ENCODE assay signal across 8 cellular contexts in genomic region chr7:32500922-32501341, GRCh38. TPM values are rescaled to one million over a fixed set of nuclear protein-coding genes. Genes with fewer than 3 reads are reported as not detected.
DNase-seq lines count a peak whose midpoint lies in the region; ATAC-seq and TF ChIP-seq lines count a peak whose summit lies in the region.

No MANE protein-coding gene starts in this region.

- intact Hi-C loops in activated CD8-positive, alpha-beta T cell treated with anti-CD3 and anti-CD28 coated beads for 36 hours (cut with micrococcal nuclease) = no loop called here

- H3K4me1 Mint-ChIP-seq in activated CD8-positive, alpha-beta T cell treated with anti-CD3 and anti-CD28 coated beads for 36 hours (ENCODE audit: low read depth) = peaks cover 62% of the 10 kb centered on the region

- TF ChIP-seq CTCF in activated CD8-positive, alpha-beta T cell treated with anti-CD3 and anti-CD28 coated beads for 36 hours (IDR thresholded peaks at IDR 0.05) = no peak
- TF ChIP-seq CTCF in RWPE1 (conservative IDR thresholded peaks at IDR 0.05; ENCODE audit: low read depth) = no peak

- POLR2A ChIA-PET in activated CD8-positive, alpha-beta T cell treated with anti-CD3 and anti-CD28 coated beads for 36 hours (lab: Charles Lee) = interaction anchor here (1.3 to 1.8 kb wide), 2 partner anchors 11 to 16 kb away, joined by 3 to 7 read pairs; no protein-coding TSS in a partner anchor
- POLR2A ChIA-PET in RWPE1 (lab: Yijun Ruan, JAX; ENCODE audit: low non-redundant PET) = interaction anchor here (1.0 kb wide), 1 partner anchor 11 kb away, joined by 3 read pairs; the partner anchor contains the start of gene LSM5

- peaks cover 6% of the 10 kb centered on the region for H3K9me3 Mint-ChIP-seq in activated CD8-positive, alpha-beta T cell treated with anti-CD3 and anti-CD28 coated beads for 36 hours

- H3K27me3 Mint-ChIP-seq in activated CD8-positive, alpha-beta T cell treated with anti-CD3 and anti-CD28 coated beads for 36 hours = no peaks in the 10 kb centered on the region

- peak; percentile 80 to 83 for DNase-seq in AML-193 (lab: John Stamatoyannopoulos, UW)
- no peak for DNase-seq in activated CD8-positive, alpha-beta T cell treated with anti-CD3 and anti-CD28 coated beads for 36 hours
- peak; percentile 27 for DNase-seq in medulla oblongata (ENCODE audit: extremely low spot score)
- DNase-seq in RWPE1 (ENCODE audit: low spot score) = no peak
- no peak for DNase-seq in left lobe of liver (ENCODE audit: low spot score)
- DNase-seq in NCI-H510A (lab: John Stamatoyannopoulos, UW) = no peak

- H3K27ac ChIP-seq in RWPE1 = no peak overlapping the region

- CTCF ChIA-PET in activated CD8-positive, alpha-beta T cell treated with anti-CD3 and anti-CD28 coated beads for 36 hours (lab: Charles Lee) = interaction anchor here (1.3 kb wide), 1 partner anchor 10 kb away, joined by 3 read pairs; no protein-coding TSS in a partner anchor
- CTCF ChIA-PET in RWPE1 (lab: Yijun Ruan, JAX) = no interaction called here

- ATAC-seq in GM19351 (IDR thresholded peaks at IDR 0.05; ENCODE audit: unreplicated experiment) (peak; percentile 76), HG03460 (IDR thresholded peaks at IDR 0.05; ENCODE audit: unreplicated experiment) (peak; percentile 65), left lobe of liver (no peak)
- ATAC-seq in activated CD8-positive, alpha-beta T cell treated with anti-CD3 and anti-CD28 coated beads for 36 hours = peak; percentile 35

- peak overlapping the region; percentile 95 for H3K27ac Mint-ChIP-seq in activated CD8-positive, alpha-beta T cell treated with anti-CD3 and anti-CD28 coated beads for 36 hours

- peaks cover 46% of the 10 kb centered on the region for H3K36me3 Mint-ChIP-seq in activated CD8-positive, alpha-beta T cell treated with anti-CD3 and anti-CD28 coated beads for 36 hours (ENCODE audit: low read depth)

- peak overlapping the region; percentile 51 for H3K4me3 Mint-ChIP-seq in activated CD8-positive, alpha-beta T cell treated with anti-CD3 and anti-CD28 coated beads for 36 hours

RNA-seq across cellular contexts. Expression of gene AVL9, which starts 5.6 kb away (rescaled TPM):
- 10 to 100 TPM; 54.0 to 63.5 TPM for total RNA-seq in activated CD8-positive, alpha-beta T cell treated with anti-CD3 and anti-CD28 coated beads for 36 hours
- 17.1 TPM for total RNA-seq in left lobe of liver

RNA-seq across cellular contexts. Expression of gene LSM5, which starts 10.8 kb away (rescaled TPM):
- total RNA-seq in activated CD8-positive, alpha-beta T cell treated with anti-CD3 and anti-CD28 coated beads for 36 hours = 100 to 1,000 TPM; 122 to 124 TPM
- 20.5 TPM for total RNA-seq in left lobe of liver

Comparison
In these comparisons a context has a peak if more than half of its experiments do, and no peak if none do; other contexts are left out.
1. DNase-seq: peak in AML-193 (2 of 2) and medulla oblongata (single experiment); none in activated CD8-positive, alpha-beta T cell treated with anti-CD3 and anti-CD28 coated beads for 36 hours (single experiment), RWPE1 (single experiment), left lobe of liver (single experiment) and NCI-H510A (single experiment).